Comparison of ENCODE assay signal across 17 cellular contexts in genomic region chrX:123923211-123923610, GRCh38. TPM values are rescaled to one million over a fixed set of nuclear protein-coding genes. Genes with fewer than 3 reads are reported as not detected.
A peak's percentile ranks its signal among the peaks of the same experiment; 100 is the strongest.
DNase-seq lines count a peak whose midpoint lies in the region; ATAC-seq, FAIRE-seq and TF ChIP-seq lines count a peak whose summit lies in the region.
"Had no signal": no experiment of that assay in that cellular context is flagged by ENCODE, and none has a peak within 500 bp of the region (broad histone marks: within the 10 kb centered on the region; RNA-seq: fewer than 3 reads in every experiment).

No MANE protein-coding gene starts in this region.

- H3K9ac ChIP-seq in H1 (replicated peaks in 1 of 4; ENCODE audit: extremely low read depth in 1 of 4, low read depth in 3 of 4, low read length in 3 of 4): no peak overlapping the region

- H3K4me2 ChIP-seq in H1 (ENCODE audit: insufficient read depth in 1 of 2, low read depth in 2 of 2, low read length in 2 of 2): no peak overlapping the region

- 85% methylated on average over 2 of the region's 2 CpGs; no CpG with 5 or more reads in 1 of the 2 experiments for WGBS in H1 (ENCODE audit: extremely low coverage in 1 of 2, insufficient coverage in 1 of 2, insufficient read length in 1 of 2, insufficient replicate concordance in 2 of 2, low coverage in 1 of 2, low lambda C conversion rate in 2 of 2, missing lambda C conversion rate in 1 of 2), 2 experiments

- no peaks in the 10 kb centered on the region; a peak in 1 of 7 replicates for H3K4me1 ChIP-seq in H1 (replicated peaks in 1 of 4; ENCODE audit: control insufficient read depth in 3 of 4, insufficient read depth in 4 of 4, low read length in 3 of 4)

- no peak overlapping the region for H3K18ac ChIP-seq in H1 (ENCODE audit: extremely low read depth, low read length)

- no peak overlapping the region for H3K14ac ChIP-seq in H1 (ENCODE audit: insufficient read length)

- TF ChIP-seq CTCF in H1 (IDR thresholded peaks at IDR 0.05; ENCODE audit: control extremely low read depth in 1 of 3, insufficient read depth in 1 of 3, low read depth in 1 of 3, low read length in 3 of 3) (no peak), GM20000 (IDR thresholded peaks at IDR 0.05; ENCODE audit: extremely low read depth, missing control alignments) (no peak)

- H4K91ac ChIP-seq in H1 (replicated peaks; ENCODE audit: insufficient read length, low read length): no peak overlapping the region

- no peak overlapping the region for H2BK12ac ChIP-seq in H1 (ENCODE audit: low read depth, low read length)

- no peak overlapping the region for H2AFZ ChIP-seq in H1 (ENCODE audit: low read length)

- no peaks in the 10 kb centered on the region for H3K36me3 ChIP-seq in H1 (ENCODE audit: control insufficient read depth in 2 of 4, insufficient read depth in 4 of 4, low read length in 3 of 4)

- no peaks in the 10 kb centered on the region for H4K20me1 ChIP-seq in H1 (replicated peaks in 1 of 2; ENCODE audit: control insufficient read depth in 1 of 2, insufficient read depth in 2 of 2, low read length in 2 of 2)

- no peaks in the 10 kb centered on the region for H3K9me3 ChIP-seq in H1 (ENCODE audit: insufficient read depth in 2 of 2, low read depth in 1 of 2, low read length in 1 of 2)

- no peak for TF ChIP-seq EP300 in H1 (IDR thresholded peaks at IDR 0.05; ENCODE audit: borderline replicate concordance in 1 of 2, low read depth in 2 of 2, low read length in 2 of 2)

- H2BK5ac ChIP-seq in H1 (ENCODE audit: low read depth, low read length): no peak overlapping the region

- no peak overlapping the region for H2BK15ac ChIP-seq in H1 (ENCODE audit: low read length)

- no peak overlapping the region for H3K4ac ChIP-seq in H1 (replicated peaks; ENCODE audit: insufficient read length, low read depth, low read length)

- ATAC-seq in HG03280 (IDR thresholded peaks at IDR 0.05; ENCODE audit: unreplicated experiment): no peak
- no peak for ATAC-seq in GM18498 (IDR thresholded peaks at IDR 0.05; ENCODE audit: unreplicated experiment)
- ATAC-seq: CD8-positive, alpha-beta T cell; HCT116 had no signal

- DNase-seq in NCI-H2227 (lab: John Stamatoyannopoulos, UW; ENCODE audit: unreplicated experiment) (peak; percentile 5), NCI-H2227 treated with DMSO at 0.1 percent for 48 hours (lab: John Stamatoyannopoulos, UW) (no peak), NCI-H446 treated with DMSO at 0.1 percent for 48 hours (lab: John Stamatoyannopoulos, UW) (peak; percentile 65), H1 (ENCODE audit: low read depth in 1 of 2, low spot score in 2 of 2) (no peak), renal cortical epithelial cell (ENCODE audit: low read depth) (peak; percentile 57), GM20000 (ENCODE audit: low spot score) (no peak)
- DNase-seq: CD8-positive, alpha-beta T cell; COR-L47; DND-41; GDM1; IMR-90 had no signal

- no peak overlapping the region for H3K4me3 ChIP-seq in H1 (ENCODE audit: extremely low read depth in 1 of 4, insufficient read depth in 2 of 4, low read depth in 3 of 4, low read length in 4 of 4)

- TF ChIP-seq RAD21 in H1 (IDR thresholded peaks at IDR 0.05 in 1 of 2, conservative IDR thresholded peaks at IDR 0.05 in 1 of 2; ENCODE audit: low read depth in 2 of 2, low read length in 2 of 2): no peak

- peak; percentile 45 for FAIRE-seq in H1 (lab: Jason Lieb, UNC)
- FAIRE-seq: D721Med, GM12892 had no signal

- no peak overlapping the region for H3K23ac ChIP-seq in H1 (ENCODE audit: insufficient read length)

- TF ChIP-seq POLR2A in H1 (IDR thresholded peaks at IDR 0.05; ENCODE audit: control extremely low read depth in 1 of 2, low read depth in 2 of 2, low read length in 2 of 2): no peak

- H3K79me2 ChIP-seq in H1 (ENCODE audit: control insufficient read depth in 1 of 2, insufficient read depth in 2 of 2, low read length in 2 of 2): no peaks in the 10 kb centered on the region

- H2BK120ac ChIP-seq in H1 (replicated peaks; ENCODE audit: low read depth, low read length): peak overlapping the region; percentile 90

- no peak overlapping the region for H3K27ac ChIP-seq in H1 (ENCODE audit: low read depth, low read length)
- H3K27ac ChIP-seq: 22Rv1 had no signal

- CTCF ChIA-PET in H1 (lab: Charles Lee; ENCODE audit: partially characterized antibody): no interaction called here

- no peaks in the 10 kb centered on the region for H3K79me1 ChIP-seq in H1 (ENCODE audit: low read depth, low read length)

- no peak overlapping the region for H2BK20ac ChIP-seq in H1 (ENCODE audit: low read length)

- H3K56ac ChIP-seq in H1 (replicated peaks; ENCODE audit: insufficient read length, low read depth, low read length): no peak overlapping the region

- POLR2A ChIA-PET in H1 (lab: Charles Lee; ENCODE audit: partially characterized antibody): interaction anchor here (1.8 kb wide), 1 partner anchor 63 kb away, joined by 4 read pairs; the partner anchor contains the start of gene XIAP

- H2AK5ac ChIP-seq in H1 (ENCODE audit: low read depth, low read length): no peak overlapping the region

- no peaks in the 10 kb centered on the region for H3K27me3 ChIP-seq in H1 (replicated peaks in 1 of 4; ENCODE audit: control insufficient read depth in 3 of 4, extremely low read depth in 1 of 4, insufficient read depth in 3 of 4, low read length in 3 of 4)

- H3K23me2 ChIP-seq in H1 (ENCODE audit: low read depth, low read length): no peaks in the 10 kb centered on the region

- no peak overlapping the region for H4K5ac ChIP-seq in H1 (ENCODE audit: insufficient read length, low read depth, low read length)

- H4K8ac ChIP-seq in H1 (ENCODE audit: extremely low read depth, insufficient read depth, low read length): no peak overlapping the region

TF ChIP-seq in H1, 55 proteins besides CTCF, POLR2A, EP300 and RAD21:
- TF ChIP-seq ZNF274 (IDR thresholded peaks at IDR 0.05; ENCODE audit: borderline replicate concordance, extremely low read depth, low read length) (no peak), NANOG (IDR thresholded peaks at IDR 0.05; ENCODE audit: insufficient read depth, low read depth, low read length, poor library complexity, severe bottlenecking) (no peak), NRF1 (IDR thresholded peaks at IDR 0.05; ENCODE audit: low read depth, low read length) (no peak), EZH2 (IDR thresholded peaks at IDR 0.05; ENCODE audit: low read depth, low read length, severe bottlenecking) (no peak), RXRA (IDR thresholded peaks at IDR 0.05; ENCODE audit: insufficient read depth, low read depth, low read length) (no peak), MAX (IDR thresholded peaks at IDR 0.05) (no peak)

RNA-seq across cellular contexts. Expression of gene STAG2, which starts 38.3 kb away (rescaled TPM):
- total RNA-seq in H1 (2021; fragmentation: NEBNext Ultra II Directional; extraction: Animal tissue kit (Norgen Biotek cat#: 25700)): 92.0 and 94.9 TPM in 2 replicates
- 11.0 and 20.3 TPM in 2 replicates for polyA plus RNA-seq in H1 (2011; rRNA removed)
- polyA plus RNA-seq in H1 (2011; cell fraction: cytosol; rRNA removed): 30.0 TPM
- 14.1 TPM for polyA plus RNA-seq in H1 (2011; cell fraction: nucleus; rRNA removed)
- 46.1 to 72.4 TPM (median 52.3 TPM) in 4 replicates for polyA plus RNA-seq in H1 (2012, experiment 1 of 2)
- 3.4 TPM for polyA plus RNA-seq in H1 (2012, experiment 2 of 2)
- polyA plus RNA-seq in H1 (2013, experiment 1 of 2): 48.5 TPM
- polyA plus RNA-seq in H1 (2013, experiment 2 of 2): 46.0 TPM
- 67.5 and 104 TPM in 2 replicates for polyA minus RNA-seq in H1 (2011; rRNA and poly(A)+ RNA removed)
- 53.4 TPM for polyA minus RNA-seq in H1 (2011; cell fraction: cytosol; rRNA and poly(A)+ RNA removed)
- polyA minus RNA-seq in H1 (2011; cell fraction: nucleus; rRNA and poly(A)+ RNA removed): 79.1 TPM
- 78.8 and 95.2 TPM in 2 replicates for total RNA-seq in renal cortical epithelial cell

Comparison
In these comparisons a context has a peak if more than half of its experiments do, and no peak if none do; other contexts are left out.
1. DNase-seq: peak in NCI-H2227 (single experiment), NCI-H446 treated with DMSO at 0.1 percent for 48 hours (single experiment) and renal cortical epithelial cell (single experiment); none in NCI-H2227 treated with DMSO at 0.1 percent for 48 hours (single experiment), H1 (0 of 2) and GM20000 (single experiment).